22 cellular contexts compared by ENCODE assay signal in the genomic region with DNA sequence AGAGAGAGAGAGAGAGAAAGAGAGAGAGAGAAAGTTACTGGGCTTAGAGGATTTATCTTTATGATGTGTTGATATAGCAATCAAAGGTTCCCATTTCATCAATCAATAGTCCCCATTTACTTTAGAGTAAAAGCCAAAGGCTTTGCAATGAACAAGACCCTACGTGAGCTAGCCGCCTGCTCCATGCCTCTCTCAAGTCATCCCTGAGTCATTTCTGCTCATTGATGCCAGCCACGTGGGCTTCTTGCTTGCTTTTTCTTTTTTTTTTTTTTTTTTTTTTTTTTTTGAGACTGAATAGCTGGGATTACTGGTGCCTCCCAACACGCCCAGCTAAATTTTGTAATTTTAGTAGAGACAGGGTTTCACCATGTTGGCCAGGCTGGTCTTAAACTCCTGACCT.
"Had no signal": no experiment of that assay in that cellular context is flagged by ENCODE, and none has a peak within 500 bp of the region (broad histone marks: within the 10 kb centered on the region; RNA-seq: fewer than 3 reads in every experiment).

No MANE protein-coding gene starts in this region.

- H3K36me3 ChIP-seq: ascending aorta, colonic mucosa, gastrocnemius medialis, tibial artery had no signal

- H2AFZ ChIP-seq: parathyroid adenoma had no signal

- H3K27ac ChIP-seq: ascending aorta, colonic mucosa, dorsolateral prefrontal cortex, gastrocnemius medialis, parathyroid adenoma, tibial artery, VCaP had no signal

- H3K4me3 ChIP-seq: ascending aorta, colonic mucosa, dorsolateral prefrontal cortex, gastrocnemius medialis, tibial artery had no signal

- H3K27me3 ChIP-seq: ascending aorta, colonic mucosa, dorsolateral prefrontal cortex, gastrocnemius medialis, tibial artery had no signal

- H3K4me3 Mint-ChIP-seq: activated CD4-positive, alpha-beta T cell treated with anti-CD3 and anti-CD28 coated beads, Interleukin-2, amount 10 ng/mL, durations not matched to agents 7 days and 5 days; activated CD8-positive, alpha-beta memory T cell treated with anti-CD3 and anti-CD28 coated beads, Interleukin-2, amount 10 ng/mL, durations not matched to agents 7 days and 5 days; activated CD8-positive, alpha-beta T cell treated with anti-CD3 and anti-CD28 coated beads for 36 hours; activated T-helper 1 cell treated with anti-CD3 and anti-CD28 coated beads, Interleukin-12 subunit alpha, Interleukin-12 subunit beta, Interleukin-2, Interleukin-4 antibody, amounts not matched to agents 30 ng/mL and 10 ng/mL and 1 ng/mL, durations not matched to agents 14 hours and 24 hours and 36 hours; effector memory CD8-positive, alpha-beta T cell; nephron; stimulated activated naive CD8-positive, alpha-beta T cell treated with anti-CD3 and anti-CD28 coated beads, Interleukin-15, Interleukin-2, amounts not matched to agents 100 ng/mL and 50 ng/mL, for 24 hours had no signal

- H3K4me1 Mint-ChIP-seq: nephron had no signal

- H3K9ac ChIP-seq: parathyroid adenoma had no signal

- H3K36me3 Mint-ChIP-seq: activated naive CD4-positive, alpha-beta T cell treated with anti-CD3 and anti-CD28 coated beads, Interleukin-2, amount 50 U/mL, for 72 hours had no signal

- H3K79me2 ChIP-seq: parathyroid adenoma had no signal

- DNase-seq: activated CD4-positive, alpha-beta T cell treated with anti-CD3 and anti-CD28 coated beads, Interleukin-2, amount 10 ng/mL, durations not matched to agents 7 days and 5 days; activated CD8-positive, alpha-beta memory T cell treated with anti-CD3 and anti-CD28 coated beads, Interleukin-2, amount 10 ng/mL, durations not matched to agents 7 days and 5 days; activated CD8-positive, alpha-beta T cell treated with anti-CD3 and anti-CD28 coated beads for 36 hours; activated T-cell treated with anti-CD3 and anti-CD28 coated beads for 4 hours; colonic mucosa; dorsolateral prefrontal cortex; effector memory CD8-positive, alpha-beta T cell; gastrocnemius medialis; hippocampal formation; left ventricle myocardium superior; midbrain; right cardiac atrium; stimulated activated CD4-positive, alpha-beta T cell treated with anti-CD3 and anti-CD28 coated beads, Interleukin-4, amount 100 ng/mL, for 4 hours; tibial artery had no signal

- H3K4me1 ChIP-seq: ascending aorta, colonic mucosa, gastrocnemius medialis, parathyroid adenoma, tibial artery had no signal

- H3K27ac Mint-ChIP-seq: activated CD4-positive, alpha-beta T cell treated with anti-CD3 and anti-CD28 coated beads, Interleukin-2, amount 10 ng/mL, durations not matched to agents 7 days and 5 days; activated CD8-positive, alpha-beta memory T cell treated with anti-CD3 and anti-CD28 coated beads, Interleukin-2, amount 10 ng/mL, durations not matched to agents 7 days and 5 days; activated CD8-positive, alpha-beta T cell treated with anti-CD3 and anti-CD28 coated beads for 36 hours; activated naive CD4-positive, alpha-beta T cell treated with anti-CD3 and anti-CD28 coated beads, Interleukin-2, amount 50 U/mL, for 72 hours; activated T-helper 1 cell treated with anti-CD3 and anti-CD28 coated beads, Interleukin-12 subunit alpha, Interleukin-12 subunit beta, Interleukin-2, Interleukin-4 antibody, amounts not matched to agents 30 ng/mL and 10 ng/mL and 1 ng/mL, durations not matched to agents 14 hours and 24 hours and 36 hours; effector memory CD8-positive, alpha-beta T cell; nephron; stimulated activated naive CD8-positive, alpha-beta T cell treated with anti-CD3 and anti-CD28 coated beads, Interleukin-15, Interleukin-2, amounts not matched to agents 100 ng/mL and 50 ng/mL, for 24 hours had no signal

- H3K9me3 ChIP-seq: ascending aorta, colonic mucosa, gastrocnemius medialis, tibial artery had no signal

- ATAC-seq: activated CD4-positive, CD25-positive, alpha-beta regulatory T cell treated with anti-CD3 and anti-CD28 coated beads, Interleukin-2, amount 50 U/mL, for 24 hours; activated CD8-positive, alpha-beta memory T cell treated with anti-CD3 and anti-CD28 coated beads, Interleukin-2, amount 10 ng/mL, durations not matched to agents 7 days and 5 days; activated CD8-positive, alpha-beta T cell treated with anti-CD3 and anti-CD28 coated beads for 36 hours; activated naive CD4-positive, alpha-beta T cell treated with anti-CD3 and anti-CD28 coated beads, Interleukin-2, amount 50 U/mL, for 72 hours; effector memory CD8-positive, alpha-beta T cell; gastrocnemius medialis; left ventricle myocardium superior; right cardiac atrium had no signal

- H3K9me3 Mint-ChIP-seq: activated CD4-positive, alpha-beta T cell treated with anti-CD3 and anti-CD28 coated beads, Interleukin-2, amount 10 ng/mL, durations not matched to agents 7 days and 5 days; activated CD8-positive, alpha-beta T cell treated with anti-CD3 and anti-CD28 coated beads for 36 hours; activated naive CD4-positive, alpha-beta T cell treated with anti-CD3 and anti-CD28 coated beads, Interleukin-2, amount 50 U/mL, for 72 hours; activated T-helper 1 cell treated with anti-CD3 and anti-CD28 coated beads, Interleukin-12 subunit alpha, Interleukin-12 subunit beta, Interleukin-2, Interleukin-4 antibody, amounts not matched to agents 30 ng/mL and 10 ng/mL and 1 ng/mL, durations not matched to agents 14 hours and 24 hours and 36 hours; stimulated activated naive CD8-positive, alpha-beta T cell treated with anti-CD3 and anti-CD28 coated beads, Interleukin-15, Interleukin-2, amounts not matched to agents 100 ng/mL and 50 ng/mL, for 24 hours had no signal
